In the genomic region with DNA sequence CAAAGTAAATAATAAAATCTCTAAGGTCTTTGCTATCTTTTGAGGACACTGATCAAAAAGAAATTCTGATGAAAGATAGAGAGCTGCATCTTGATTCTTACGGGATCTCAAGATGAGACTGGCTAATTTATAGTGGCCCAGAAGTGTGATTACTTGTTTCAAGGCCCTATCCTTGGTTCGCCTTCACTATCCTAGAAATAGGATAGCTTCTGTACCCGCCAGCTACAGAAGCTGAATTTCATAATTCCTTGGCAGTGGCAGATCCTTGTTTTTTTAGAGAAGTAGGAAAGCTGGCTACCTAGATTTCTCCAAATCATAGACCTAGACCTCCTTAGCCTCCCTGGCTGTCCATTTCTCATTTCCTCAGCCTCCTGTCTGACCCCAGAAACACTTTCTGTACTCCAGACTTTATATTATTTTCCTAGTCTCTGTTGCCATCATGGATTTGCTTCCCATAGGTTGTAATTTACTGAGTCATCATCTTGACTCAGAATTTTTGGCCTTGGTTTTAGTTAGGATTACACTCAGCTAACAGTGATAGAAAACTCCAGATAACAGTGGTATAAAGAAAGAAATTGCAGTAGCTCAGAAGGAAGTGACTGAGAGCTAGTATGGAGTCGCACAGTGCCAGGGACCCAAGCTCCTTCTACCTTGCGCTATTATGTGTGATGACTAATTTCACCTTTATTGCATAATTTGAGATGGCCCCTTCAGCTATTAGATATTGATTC, we compare ENCODE assay signal across 10 cellular contexts. TPM values are rescaled to one million over a fixed set of nuclear protein-coding genes. Genes with fewer than 3 reads are reported as not detected.
DNase-seq lines count a peak whose midpoint lies in the region; ATAC-seq and TF ChIP-seq lines count a peak whose summit lies in the region.
"Had no signal": no experiment of that assay in that cellular context is flagged by ENCODE, and none has a peak within 500 bp of the region (broad histone marks: within the 10 kb centered on the region; RNA-seq: fewer than 3 reads in every experiment).

No MANE protein-coding gene starts in this region.

- H3K4me1 Mint-ChIP-seq in stimulated activated naive CD8-positive, alpha-beta T cell treated with anti-CD3 and anti-CD28 coated beads, Interleukin-15, amount 100 ng/mL, for 72 hours, result peaks cover 45% of the 10 kb centered on the region
- H3K4me1 Mint-ChIP-seq in activated T-helper 1 cell treated with anti-CD3 and anti-CD28 coated beads, Interleukin-12 subunit alpha, Interleukin-12 subunit beta, Interleukin-2, Interleukin-4 antibody, amounts not matched to agents 30 ng/mL and 10 ng/mL and 1 ng/mL, durations not matched to agents 14 hours and 24 hours and 36 hours (ENCODE audit: low read depth), result peaks cover 5% of the 10 kb centered on the region

- no peak for TF ChIP-seq CTCF in GM13977 (IDR thresholded peaks at IDR 0.05; ENCODE audit: extremely low read depth, insufficient read depth, missing control alignments)

- no peaks in the 10 kb centered on the region for H3K9me3 Mint-ChIP-seq in stimulated activated naive CD8-positive, alpha-beta T cell treated with anti-CD3 and anti-CD28 coated beads, Interleukin-15, amount 100 ng/mL, for 72 hours
- no peaks in the 10 kb centered on the region for H3K9me3 Mint-ChIP-seq in activated T-helper 1 cell treated with anti-CD3 and anti-CD28 coated beads, Interleukin-12 subunit alpha, Interleukin-12 subunit beta, Interleukin-2, Interleukin-4 antibody, amounts not matched to agents 30 ng/mL and 10 ng/mL and 1 ng/mL, durations not matched to agents 14 hours and 24 hours and 36 hours

- in situ Hi-C loops in GM13977 (cut with MboI; ENCODE audit: low pct_unique_long_range_greater_than_20kb, low sequenced_read_pairs, unreplicated experiment), result no loop called here

- no peak for ATAC-seq in stimulated activated naive CD8-positive, alpha-beta T cell treated with anti-CD3 and anti-CD28 coated beads, Interleukin-15, amount 100 ng/mL, for 72 hours
- ATAC-seq in stimulated activated naive CD8-positive, alpha-beta T cell treated with anti-CD3 and anti-CD28 coated beads, Interleukin-15, Interleukin-2, amounts not matched to agents 100 U/mL and 50 U/mL, for 24 hours, result no peak

- H3K36me3 Mint-ChIP-seq in activated T-helper 1 cell treated with anti-CD3 and anti-CD28 coated beads, Interleukin-12 subunit alpha, Interleukin-12 subunit beta, Interleukin-2, Interleukin-4 antibody, amounts not matched to agents 30 ng/mL and 10 ng/mL and 1 ng/mL, durations not matched to agents 14 hours and 24 hours and 36 hours (ENCODE audit: low read depth), result no peaks in the 10 kb centered on the region

- H3K4me3 Mint-ChIP-seq in stimulated activated naive CD8-positive, alpha-beta T cell treated with anti-CD3 and anti-CD28 coated beads, Interleukin-15, amount 100 ng/mL, for 72 hours, result no peak overlapping the region
- no peak overlapping the region for H3K4me3 Mint-ChIP-seq in activated T-helper 1 cell treated with anti-CD3 and anti-CD28 coated beads, Interleukin-12 subunit alpha, Interleukin-12 subunit beta, Interleukin-2, Interleukin-4 antibody, amounts not matched to agents 30 ng/mL and 10 ng/mL and 1 ng/mL, durations not matched to agents 14 hours and 24 hours and 36 hours

- no peak for DNase-seq in stimulated activated naive CD8-positive, alpha-beta T cell treated with anti-CD3 and anti-CD28 coated beads, Interleukin-15, amount 100 ng/mL, for 72 hours
- DNase-seq in stimulated activated naive CD8-positive, alpha-beta T cell treated with anti-CD3 and anti-CD28 coated beads, Interleukin-15, Interleukin-2, amounts not matched to agents 100 U/mL and 50 U/mL, for 24 hours, result no peak
- DNase-seq in amniotic epithelial cell (ENCODE audit: low read depth), result peak; percentile 90
- peak; percentile 85 for DNase-seq in iris pigment epithelial cell (ENCODE audit: low read depth)
- DNase-seq in activated T-helper 1 cell treated with anti-CD3 and anti-CD28 coated beads, Interleukin-12 subunit alpha, Interleukin-12 subunit beta, Interleukin-2, Interleukin-4 antibody, amounts not matched to agents 30 ng/mL and 10 ng/mL and 1 ng/mL, durations not matched to agents 14 hours and 24 hours and 36 hours (ENCODE audit: low spot score), result no peak
- DNase-seq in DMS79 treated with DMSO at 0.1 percent for 48 hours (lab: John Stamatoyannopoulos, UW), result no peak
- DNase-seq in GM13977 (ENCODE audit: low spot score), result no peak
- no peak for DNase-seq in NCI-H82 (lab: John Stamatoyannopoulos, UW)
- DNase-seq: activated gamma-delta T cell, T-helper 2 cell had no signal

- H3K27me3 Mint-ChIP-seq in stimulated activated naive CD8-positive, alpha-beta T cell treated with anti-CD3 and anti-CD28 coated beads, Interleukin-15, amount 100 ng/mL, for 72 hours, result no peaks in the 10 kb centered on the region
- no peaks in the 10 kb centered on the region for H3K27me3 Mint-ChIP-seq in activated T-helper 1 cell treated with anti-CD3 and anti-CD28 coated beads, Interleukin-12 subunit alpha, Interleukin-12 subunit beta, Interleukin-2, Interleukin-4 antibody, amounts not matched to agents 30 ng/mL and 10 ng/mL and 1 ng/mL, durations not matched to agents 14 hours and 24 hours and 36 hours (ENCODE audit: insufficient read depth)

- intact Hi-C loops in activated T-helper 1 cell treated with anti-CD3 and anti-CD28 coated beads, Interleukin-12 subunit alpha, Interleukin-12 subunit beta, Interleukin-2, Interleukin-4 antibody, amounts not matched to agents 30 ng/mL and 10 ng/mL and 1 ng/mL, durations not matched to agents 14 hours and 24 hours and 36 hours (cut with micrococcal nuclease), result no loop called here

- H3K27ac Mint-ChIP-seq in stimulated activated naive CD8-positive, alpha-beta T cell treated with anti-CD3 and anti-CD28 coated beads, Interleukin-15, amount 100 ng/mL, for 72 hours, result peak overlapping the region; percentile 6 to 50
- no peak overlapping the region for H3K27ac Mint-ChIP-seq in activated T-helper 1 cell treated with anti-CD3 and anti-CD28 coated beads, Interleukin-12 subunit alpha, Interleukin-12 subunit beta, Interleukin-2, Interleukin-4 antibody, amounts not matched to agents 30 ng/mL and 10 ng/mL and 1 ng/mL, durations not matched to agents 14 hours and 24 hours and 36 hours

RNA-seq across cellular contexts. Expression of a gene that starts 27.7 kb away (rescaled TPM):
- 42.7 and 45.3 TPM in 2 replicates for total RNA-seq in activated T-helper 1 cell treated with anti-CD3 and anti-CD28 coated beads, Interleukin-12 subunit alpha, Interleukin-12 subunit beta, Interleukin-2, Interleukin-4 antibody, amounts not matched to agents 30 ng/mL and 10 ng/mL and 1 ng/mL, durations not matched to agents 14 hours and 24 hours and 36 hours

Comparison
In these comparisons a context has a peak if more than half of its experiments do, and no peak if none do; other contexts are left out.
1. DNase-seq: peak in amniotic epithelial cell (single experiment) and iris pigment epithelial cell (single experiment); none in stimulated activated naive CD8-positive, alpha-beta T cell treated with anti-CD3 and anti-CD28 coated beads, Interleukin-15, amount 100 ng/mL, for 72 hours (0 of 2), stimulated activated naive CD8-positive, alpha-beta T cell treated with anti-CD3 and anti-CD28 coated beads, Interleukin-15, Interleukin-2, amounts not matched to agents 100 U/mL and 50 U/mL, for 24 hours (single experiment), activated T-helper 1 cell treated with anti-CD3 and anti-CD28 coated beads, Interleukin-12 subunit alpha, Interleukin-12 subunit beta, Interleukin-2, Interleukin-4 antibody, amounts not matched to agents 30 ng/mL and 10 ng/mL and 1 ng/mL, durations not matched to agents 14 hours and 24 hours and 36 hours (single experiment), DMS79 treated with DMSO at 0.1 percent for 48 hours (single experiment), GM13977 (single experiment) and NCI-H82 (single experiment).